20 cellular contexts compared by ENCODE assay signal in genomic region chr1:12140676-12141532, GRCh38. TPM values are rescaled to one million over a fixed set of nuclear protein-coding genes. Genes with fewer than 3 reads are reported as not detected.
DNase-seq lines count a peak whose midpoint lies in the region; ATAC-seq and TF ChIP-seq lines count a peak whose summit lies in the region.
"Had no signal": no experiment of that assay in that cellular context is flagged by ENCODE, and none has a peak within 500 bp of the region (broad histone marks: within the 10 kb centered on the region; RNA-seq: fewer than 3 reads in every experiment).

No MANE protein-coding gene starts in this region.

- ATAC-seq in Right ventricle myocardium superior (ENCODE audit: poor library complexity) (no peak), sciatic nerve (no peak), GM21367 (IDR thresholded peaks at IDR 0.05; ENCODE audit: unreplicated experiment) (no peak)
- ATAC-seq: GM12878, PC-3 had no signal

- peak overlapping the region; percentile 30 for H2BK120ac ChIP-seq in mesenchymal stem cell (ENCODE audit: low read depth, low read length)

- no peak overlapping the region for H4K8ac ChIP-seq in mesenchymal stem cell (ENCODE audit: low read length)

- H2AK5ac ChIP-seq in mesenchymal stem cell (ENCODE audit: low read length, severe bottlenecking), result no peak overlapping the region

- H3K36me3 ChIP-seq in right atrium auricular region (no peaks in the 10 kb centered on the region), mesenchymal stem cell (ENCODE audit: control insufficient read depth in 1 of 2, insufficient read depth in 2 of 2, low read depth in 1 of 2, low read length in 2 of 2) (no peaks in the 10 kb centered on the region)

- no peak overlapping the region for H3K4me2 ChIP-seq in mesenchymal stem cell (ENCODE audit: low read length, poor library complexity, severe bottlenecking)

- H3K79me1 ChIP-seq in mesenchymal stem cell (replicated peaks; ENCODE audit: low read length, poor library complexity, severe bottlenecking), result no peaks in the 10 kb centered on the region

- H3K27ac ChIP-seq in right atrium auricular region (no peak overlapping the region), caudate nucleus (ENCODE audit: low read depth, low read length) (peak overlapping the region; percentile 26), mesenchymal stem cell (ENCODE audit: low read length, poor library complexity, severe bottlenecking) (no peak overlapping the region)
- H3K27ac ChIP-seq: C4-2B, GM23248 had no signal

- TF ChIP-seq CTCF in right atrium auricular region (IDR thresholded peaks at IDR 0.05), result no peak

- H3K18ac ChIP-seq in mesenchymal stem cell (ENCODE audit: low read depth in 1 of 2, low read length in 2 of 2), result no peak overlapping the region

- H3K4me1 ChIP-seq in right atrium auricular region (peaks cover 0 to 21% of the 10 kb centered on the region in 2 donors), mesenchymal stem cell (ENCODE audit: control insufficient read depth, insufficient read depth, low read depth, low read length) (peaks cover 13% of the 10 kb centered on the region)

- H3K4ac ChIP-seq in mesenchymal stem cell (ENCODE audit: low read depth in 1 of 2, low read length in 2 of 2), result peak overlapping the region in 1 of 2 experiments; percentile 35

- no peak overlapping the region for H3K23ac ChIP-seq in mesenchymal stem cell (ENCODE audit: low read length in 2 of 2)

- H4K91ac ChIP-seq in mesenchymal stem cell (ENCODE audit: low read length), result no peak overlapping the region

- 93% methylated on average over 14 of the region's 18 CpGs for WGBS in mesenchymal stem cell

- intact Hi-C loops in Right ventricle myocardium superior (cut with DNase I) (no loop called here), sciatic nerve (cut with DNase I) (no loop called here)

- no peak overlapping the region for H3K14ac ChIP-seq in mesenchymal stem cell (ENCODE audit: low read length in 2 of 2)

- H3K27me3 ChIP-seq in right atrium auricular region, result no peaks in the 10 kb centered on the region
- H3K27me3 ChIP-seq in mesenchymal stem cell (ENCODE audit: control insufficient read depth in 1 of 2, insufficient read depth in 1 of 2, low read length in 2 of 2), result no peaks in the 10 kb centered on the region

- H2BK15ac ChIP-seq in mesenchymal stem cell (ENCODE audit: low read depth, poor library complexity, severe bottlenecking), result peak overlapping the region; percentile 30

- H3K4me3 ChIP-seq in right atrium auricular region (no peak overlapping the region), mesenchymal stem cell (ENCODE audit: insufficient read depth in 1 of 2, low read depth in 1 of 2, low read length in 2 of 2) (no peak overlapping the region)
- H3K4me3 ChIP-seq: GM12878, GM23248 had no signal

- H3K9ac ChIP-seq in mesenchymal stem cell (ENCODE audit: low read length), result no peak overlapping the region
- H3K9ac ChIP-seq: GM23248 had no signal

- H3K9me3 ChIP-seq in right atrium auricular region (no peaks in the 10 kb centered on the region), mesenchymal stem cell (ENCODE audit: control insufficient read depth, low read length) (no peaks in the 10 kb centered on the region)

- DNase-seq in Right ventricle myocardium superior (peak; percentile 52), right atrium auricular region (ENCODE audit: low spot score) (no peak), caudate nucleus (lab: John Stamatoyannopoulos, UW) (no peak), mesenchymal stem cell (no peak), sciatic nerve (ENCODE audit: low spot score) (peak; percentile 54), inferior parietal cortex (ENCODE audit: extremely low spot score) (no peak), SHP77 treated with DMSO at 0.1 percent for 48 hours (lab: John Stamatoyannopoulos, UW) (no peak)
- DNase-seq: Calu3, DMS79, GM23248, MV-4-11, NCI-H1436 treated with DMSO at 0.1 percent for 48 hours, NCI-H2227 treated with DMSO at 0.1 percent for 48 hours, NCI-H526 treated with DMSO at 0.1 percent for 48 hours, PC-3 had no signal

- no peak overlapping the region for H2AFZ ChIP-seq in mesenchymal stem cell (ENCODE audit: low read depth, low read length)
- H2AFZ ChIP-seq: GM23248 had no signal

- peak overlapping the region in 1 of 2 experiments; percentile 7 for H2BK12ac ChIP-seq in mesenchymal stem cell (ENCODE audit: low read length in 2 of 2)

- no peak overlapping the region for H2BK5ac ChIP-seq in mesenchymal stem cell (ENCODE audit: low read depth, low read length, poor library complexity, severe bottlenecking)

RNA-seq across cellular contexts. Expression of gene TNFRSF1B, which starts 25.9 kb away (rescaled TPM):
- total RNA-seq in Right ventricle myocardium superior (13.7 TPM), right atrium auricular region (10 to 100 TPM; 17.0 to 25.6 TPM), sciatic nerve (90.9 TPM)
- polyA plus RNA-seq in mesenchymal stem cell (2013, experiment 1 of 2), result 35.0 TPM
- 35.2 TPM for polyA plus RNA-seq in mesenchymal stem cell (2013, experiment 2 of 2)
- total RNA-seq: A172, G401 had no signal

Comparison
In these comparisons a context has a peak if more than half of its experiments do, and no peak if none do; other contexts are left out.
1. DNase-seq: peak in Right ventricle myocardium superior (single experiment) and sciatic nerve (single experiment); none in right atrium auricular region (single experiment), caudate nucleus (0 of 61), mesenchymal stem cell (single experiment), inferior parietal cortex (single experiment) and SHP77 treated with DMSO at 0.1 percent for 48 hours (single experiment).